13 cellular contexts compared by ENCODE assay signal in the genomic region with DNA sequence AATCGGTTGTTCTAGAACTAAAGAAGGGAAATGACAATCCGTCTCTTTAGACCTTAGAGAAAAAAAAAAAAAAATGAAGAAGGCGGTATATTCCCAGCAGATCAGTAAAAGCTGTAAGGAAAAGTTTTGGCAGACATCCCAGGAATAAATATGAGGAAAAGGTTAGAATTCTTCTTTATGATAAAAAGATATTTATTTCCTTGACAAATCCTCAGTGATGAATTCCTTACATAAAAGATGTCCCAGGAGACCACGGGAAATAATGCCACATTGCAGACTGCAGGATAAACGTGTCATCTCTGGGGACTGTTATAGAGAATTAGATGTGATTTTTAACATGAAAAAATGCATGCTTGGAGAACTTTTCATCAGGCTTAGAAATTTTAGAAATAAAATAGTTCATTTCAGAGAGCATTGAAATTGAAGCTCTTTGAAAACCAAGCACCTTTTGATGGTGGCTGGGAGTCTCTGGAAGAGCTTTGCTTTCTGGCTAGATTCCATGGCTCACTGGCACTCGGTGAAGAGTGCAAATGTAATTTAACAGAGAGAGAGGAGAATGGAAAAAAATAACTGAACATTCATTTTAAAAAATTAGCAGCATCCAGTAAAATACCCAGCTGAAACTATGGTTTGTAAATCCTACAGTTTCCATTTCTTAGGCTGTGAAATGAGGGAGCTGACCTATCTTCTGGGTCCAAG.
A peak's percentile ranks its signal among the peaks of the same experiment; 100 is the strongest.
DNase-seq lines count a peak whose midpoint lies in the region; ATAC-seq, FAIRE-seq and TF ChIP-seq lines count a peak whose summit lies in the region.
"Had no signal": no experiment of that assay in that cellular context is flagged by ENCODE, and none has a peak within 500 bp of the region (broad histone marks: within the 10 kb centered on the region; RNA-seq: fewer than 3 reads in every experiment).

No MANE protein-coding gene starts in this region.

- H2BK5ac ChIP-seq in H9 (ENCODE audit: insufficient read length, low read length) = no peak overlapping the region

- H3K36me3 Mint-ChIP-seq in H9 (ENCODE audit: insufficient read depth in 1 of 3, low read depth in 3 of 3) = peaks cover 8 to 17% (median 10%) of the 10 kb centered on the region in 3 experiments; a peak in 6 of 7 replicates
- H3K36me3 Mint-ChIP-seq: naive B cell had no signal

- no peaks in the 10 kb centered on the region for H3K36me3 ChIP-seq in K562 (ENCODE audit: control insufficient read depth, insufficient read depth, low read length)
- H3K36me3 ChIP-seq in stomach smooth muscle (ENCODE audit: control insufficient read depth in 2 of 2, insufficient read depth in 2 of 2, low read length in 2 of 2) = peaks cover 4 to 6% of the 10 kb centered on the region in 2 donors

- no peaks in the 10 kb centered on the region for H3K27me3 ChIP-seq in H9 (ENCODE audit: insufficient read depth, low read length)
- no peaks in the 10 kb centered on the region for H3K27me3 ChIP-seq in K562 (ENCODE audit: control insufficient read depth in 2 of 2, insufficient read depth in 2 of 2, low read length in 2 of 2)
- no peaks in the 10 kb centered on the region for H3K27me3 ChIP-seq in stomach smooth muscle (ENCODE audit: control insufficient read depth in 1 of 2, insufficient read depth in 2 of 2, low read length in 2 of 2)

- H3K9ac ChIP-seq in H9 (ENCODE audit: extremely low read depth, insufficient read length, low read length) (no peak overlapping the region), K562 (ENCODE audit: insufficient read depth in 1 of 2, low read depth in 2 of 2, low read length in 2 of 2) (no peak overlapping the region), stomach smooth muscle (ENCODE audit: low read length in 2 of 2) (peak overlapping the region; percentile 35 to 47)

- H2BK15ac ChIP-seq in H9 (ENCODE audit: low read depth, low read length) = no peak overlapping the region

- WGBS in H9 (ENCODE audit: extremely low coverage, insufficient read length, low lambda C conversion rate) = no CpG with 5 or more reads among the region's 6 CpGs
- 27% methylated on average over 4 of the region's 6 CpGs for WGBS in K562 (ENCODE audit: insufficient coverage, low coverage, missing lambda C conversion rate)

- TF ChIP-seq EP300 in K562 (IDR thresholded peaks at IDR 0.05; ENCODE audit: low read length) = no peak

- POLR2A ChIA-PET in K562 (lab: Yijun Ruan, JAX) = interaction anchor here (1.5 kb wide), 1 partner anchor 13 kb away, joined by 3 read pairs; no protein-coding TSS in a partner anchor

- H3K27me3 Mint-ChIP-seq in H9 (ENCODE audit: low read depth) = no peaks in the 10 kb centered on the region

- H3K4ac ChIP-seq in H9 (ENCODE audit: low read depth, low read length) = no peak overlapping the region

- no peak overlapping the region for H2AK5ac ChIP-seq in H9 (ENCODE audit: insufficient read length, low read length)

- H3K27ac ChIP-seq in H9 (ENCODE audit: insufficient read length, low read depth, low read length) = no peak overlapping the region
- H3K27ac ChIP-seq in K562 (ENCODE audit: extremely low read depth, low read depth, low read length) = no peak overlapping the region
- H3K27ac ChIP-seq in stomach smooth muscle (ENCODE audit: low read length) = peak overlapping the region; percentile 91

- H4K5ac ChIP-seq in H9 (ENCODE audit: insufficient read length, low read depth, low read length) = no peak overlapping the region

- no peaks in the 10 kb centered on the region for H3K9me1 ChIP-seq in K562 (ENCODE audit: control insufficient read depth, insufficient read depth, low read length)

- H3K4me3 ChIP-seq in K562 = no peak overlapping the region
- peak overlapping the region in 1 of 2 donors; percentile 40 for H3K4me3 ChIP-seq in stomach smooth muscle (ENCODE audit: low read length in 2 of 2)

- no peak overlapping the region for H2BK12ac ChIP-seq in H9 (ENCODE audit: insufficient read length, low read depth, low read length)

- H2AFZ ChIP-seq in H9 (ENCODE audit: low read length) (no peak overlapping the region), K562 (ENCODE audit: low read depth, low read length) (no peak overlapping the region)

- H2BK120ac ChIP-seq in H9 (ENCODE audit: low read depth, low read length, poor library complexity, severe bottlenecking) = no peak overlapping the region

- H3K4me2 ChIP-seq in H9 (ENCODE audit: insufficient read depth, insufficient read length, low read length) (no peak overlapping the region), K562 (ENCODE audit: insufficient read depth, low read length) (no peak overlapping the region)

- H2BK20ac ChIP-seq in H9 (ENCODE audit: low read depth, low read length, poor library complexity, severe bottlenecking) = no peak overlapping the region

- H3K27ac Mint-ChIP-seq in H9 = peak overlapping the region in 2 of 3 experiments; percentile 80 to 86; a peak in 3 of 7 replicates
- H3K27ac Mint-ChIP-seq: naive B cell had no signal

- CTCF ChIA-PET in K562 (lab: Yijun Ruan, JAX; ENCODE audit: low intra/inter-chr PET ratio) = no interaction called here

- TF ChIP-seq POLR2A in K562 (conservative IDR thresholded peaks at IDR 0.05) = no peak

- ATAC-seq in K562 (no peak), left lobe of liver (peak; percentile 14), HG03135 (IDR thresholded peaks at IDR 0.05; ENCODE audit: unreplicated experiment) (no peak)

- no peak overlapping the region for H3K14ac ChIP-seq in H9 (ENCODE audit: insufficient read depth, low read length)

- no peak for TF ChIP-seq CTCF in H9 (conservative IDR thresholded peaks at IDR 0.05)
- no peak for TF ChIP-seq CTCF in K562 (IDR thresholded peaks at IDR 0.05 in 2 of 3, conservative IDR thresholded peaks at IDR 0.05 in 1 of 3; ENCODE audit: insufficient read depth in 2 of 3, low read depth in 1 of 3, low read length in 3 of 3)

- intact Hi-C loops in K562 (cut with micrococcal nuclease) = no loop called here

- no peak overlapping the region for H3K18ac ChIP-seq in H9 (ENCODE audit: insufficient read length, low read depth, low read length)

- TF ChIP-seq RAD21 in K562 (CRISPR knock-in tag; conservative IDR thresholded peaks at IDR 0.05 in 1 of 2, IDR thresholded peaks at IDR 0.05 in 1 of 2) = no peak

- H4K8ac ChIP-seq in H9 (replicated peaks; ENCODE audit: insufficient read length, low read depth, low read length) = no peak overlapping the region

- H3K79me2 ChIP-seq in H9 (ENCODE audit: insufficient read depth, low read length) = no peaks in the 10 kb centered on the region
- H3K79me2 ChIP-seq in K562 (ENCODE audit: control insufficient read depth, insufficient read depth, low read length) = no peaks in the 10 kb centered on the region

- BruUV-seq in K562 (replicated peaks; lab: Mats Ljungman, UMichigan) = no TSS peak

- H3K56ac ChIP-seq in H9 (ENCODE audit: insufficient read length, low read depth, low read length) = no peak overlapping the region

- no peaks in the 10 kb centered on the region for H3K79me1 ChIP-seq in H9 (ENCODE audit: insufficient read depth, low read depth, low read length, poor library complexity, severe bottlenecking)

- no peak overlapping the region for H3K4me3 Mint-ChIP-seq in H9
- H3K4me3 Mint-ChIP-seq: naive B cell had no signal

- FAIRE-seq in K562 (lab: Jason Lieb, UNC) = peak; percentile 29

- H3K4me1 ChIP-seq in H9 (ENCODE audit: insufficient read depth, low read length) (no peaks in the 10 kb centered on the region), K562 (replicated peaks in 1 of 2; ENCODE audit: control insufficient read depth in 2 of 2, insufficient read depth in 2 of 2, low read length in 2 of 2) (no peaks in the 10 kb centered on the region), stomach smooth muscle (ENCODE audit: control insufficient read depth, insufficient read depth, low read length) (peaks cover 44% of the 10 kb centered on the region)

- no peak overlapping the region for H3T11ph ChIP-seq in H9 (ENCODE audit: low read length)

- no peaks in the 10 kb centered on the region for H3K9me3 ChIP-seq in H9 (ENCODE audit: control insufficient read depth, low read depth, low read length)
- H3K9me3 ChIP-seq in K562 (replicated peaks; ENCODE audit: control insufficient read depth, insufficient read depth, low read depth, low read length) = no peaks in the 10 kb centered on the region
- H3K9me3 ChIP-seq in stomach smooth muscle (ENCODE audit: control insufficient read depth in 2 of 2, low read length in 2 of 2) = no peaks in the 10 kb centered on the region

- H4K20me1 ChIP-seq in H9 (ENCODE audit: control insufficient read depth, insufficient read depth, insufficient read length) = no peaks in the 10 kb centered on the region
- no peaks in the 10 kb centered on the region for H4K20me1 ChIP-seq in K562 (replicated peaks; ENCODE audit: control insufficient read depth, insufficient read depth, low read length)

- DNase-seq in H9 (no peak), K562 (ENCODE audit: extremely low read depth in 1 of 4, low spot score in 3 of 4) (no peak), left lobe of liver (ENCODE audit: low spot score) (no peak), mesenteric fat pad (ENCODE audit: low spot score) (no peak)
- DNase-seq in activated CD4-positive, alpha-beta T cell treated with anti-CD3 and anti-CD28 coated beads, Interleukin-2, amount 50 U/mL, for 1 hour = no peak
- no peak for DNase-seq in stimulated activated CD4-positive, alpha-beta T cell treated with anti-CD3 and anti-CD28 coated beads, Interleukin-2, amount 100 ng/mL, for 48 hours
- DNase-seq: DMS 273 treated with DMSO at 0.1 percent for 48 hours; Karpas-422; naive B cell; NCI-H510A treated with DMSO at 0.1 percent for 48 hours; stimulated activated CD4-positive, alpha-beta T cell treated with anti-CD3 and anti-CD28 coated beads, Interleukin-4, amount 100 ng/mL, for 1 hour had no signal

- H3K9me3 Mint-ChIP-seq in H9 = no peaks in the 10 kb centered on the region
- H3K9me3 Mint-ChIP-seq: naive B cell had no signal

- peaks cover 8 to 9% of the 10 kb centered on the region in 2 experiments for H3K4me1 Mint-ChIP-seq in H9
- H3K4me1 Mint-ChIP-seq: naive B cell had no signal

- in situ Hi-C loops in K562 (cut with MboI) = no loop called here

- H3K23me2 ChIP-seq in H9 (ENCODE audit: insufficient read length, low read depth, low read length, poor library complexity, severe bottlenecking) = no peaks in the 10 kb centered on the region

- no peak overlapping the region for H4K91ac ChIP-seq in H9 (ENCODE audit: insufficient read length, low read depth, low read length)

- H3K23ac ChIP-seq in H9 (ENCODE audit: insufficient read length, low read depth, low read length) = no peak overlapping the region

TF ChIP-seq in K562, 482 proteins besides CTCF, POLR2A, EP300 and RAD21:
- no peak for TF ChIP-seq SMAD2 (IDR thresholded peaks at IDR 0.05; ENCODE audit: low read depth, low read length)
- TF ChIP-seq, protein P1, sequence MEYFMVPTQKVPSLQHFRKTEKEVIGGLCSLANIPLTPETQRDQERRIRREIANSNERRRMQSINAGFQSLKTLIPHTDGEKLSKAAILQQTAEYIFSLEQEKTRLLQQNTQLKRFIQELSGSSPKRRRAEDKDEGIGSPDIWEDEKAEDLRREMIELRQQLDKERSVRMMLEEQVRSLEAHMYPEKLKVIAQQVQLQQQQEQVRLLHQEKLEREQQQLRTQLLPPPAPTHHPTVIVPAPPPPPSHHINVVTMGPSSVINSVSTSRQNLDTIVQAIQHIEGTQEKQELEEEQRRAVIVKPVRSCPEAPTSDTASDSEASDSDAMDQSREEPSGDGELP (CRISPR knock-in tag; IDR thresholded peaks at IDR 0.05; ENCODE audit: borderline replicate concordance) = no peak
- no peak for TF ChIP-seq HMG20B (CRISPR knock-in tag; IDR thresholded peaks at IDR 0.05)
- no peak for TF ChIP-seq TFAM (CRISPR knock-in tag; conservative IDR thresholded peaks at IDR 0.05)

Comparison
In these comparisons a context has a peak if more than half of its experiments do, and no peak if none do; other contexts are left out.
1. H3K9ac ChIP-seq: peak in stomach smooth muscle (2 of 2); none in H9 (single experiment) and K562 (0 of 2).